Comparison of ENCODE assay signal across 8 cellular contexts in the genomic region with DNA sequence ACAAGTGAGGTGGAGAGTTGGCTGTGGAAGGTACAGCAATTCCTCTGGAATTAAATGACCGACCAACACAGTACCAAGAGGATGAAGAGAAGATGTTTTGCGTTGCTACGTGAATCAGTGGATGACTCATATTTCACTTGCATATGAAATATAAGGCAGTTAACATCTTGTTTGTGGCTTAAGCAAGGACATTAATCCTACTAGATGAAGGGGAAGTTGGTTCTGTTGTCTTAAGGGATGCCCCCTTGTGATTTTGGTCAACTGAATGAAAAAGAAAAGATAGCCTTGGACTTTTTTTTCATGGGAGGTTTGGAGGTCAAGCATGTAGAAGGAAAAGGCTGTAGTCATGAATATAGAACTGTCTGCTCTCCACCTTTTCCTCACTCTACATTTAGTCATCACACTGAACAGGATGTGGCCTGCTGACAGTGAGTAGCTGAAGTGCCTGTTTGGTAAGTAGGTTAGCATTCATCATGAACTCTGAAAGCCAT. TPM values are rescaled to one million over a fixed set of nuclear protein-coding genes. Genes with fewer than 3 reads are reported as not detected.
DNase-seq lines count a peak whose midpoint lies in the region; ATAC-seq and TF ChIP-seq lines count a peak whose summit lies in the region.

No MANE protein-coding gene starts in this region.

- peak; percentile 76 for ATAC-seq in CD8-positive, alpha-beta T cell
- ATAC-seq in HG02610 (IDR thresholded peaks at IDR 0.05; ENCODE audit: unreplicated experiment): peak; percentile 77
- peak; percentile 94 for ATAC-seq in SK-N-SH treated with all-trans-retinoic acid at 6 μM for 48 hours
- ATAC-seq in HG03039 (IDR thresholded peaks at IDR 0.05; ENCODE audit: unreplicated experiment): no peak

- no peaks in the 10 kb centered on the region for H3K27me3 ChIP-seq in CD8-positive, alpha-beta T cell (ENCODE audit: insufficient read depth, low read length)
- H3K27me3 ChIP-seq in esophagus squamous epithelium: no peaks in the 10 kb centered on the region
- H3K27me3 ChIP-seq in stomach: no peaks in the 10 kb centered on the region

- peak overlapping the region; percentile 16 for H3K27ac ChIP-seq in CD8-positive, alpha-beta T cell (ENCODE audit: low read depth, low read length)
- H3K27ac ChIP-seq in esophagus squamous epithelium (peak overlapping the region; percentile 30 to 80 (median 64)), stomach (peak overlapping the region in 1 of 5 donors; percentile 53)

- no peaks in the 10 kb centered on the region for H3K36me3 ChIP-seq in CD8-positive, alpha-beta T cell (ENCODE audit: insufficient read depth, low read length)
- H3K36me3 ChIP-seq in esophagus squamous epithelium (peaks cover 0 to 46% (median 18%) of the 10 kb centered on the region in 3 donors), stomach (peaks cover 13 to 53% (median 49%) of the 10 kb centered on the region in 4 donors)

- CTCF ChIA-PET in CD8-positive, alpha-beta T cell (lab: Charles Lee): interaction anchor here (0.7 kb wide), 1 partner anchor 30 kb away, joined by 3 read pairs; no protein-coding TSS in a partner anchor

- no peaks in the 10 kb centered on the region for H3K27me3 Mint-ChIP-seq in CD8-positive, alpha-beta T cell (ENCODE audit: low read depth)

- H3K9me3 Mint-ChIP-seq in CD8-positive, alpha-beta T cell: no peaks in the 10 kb centered on the region

- H3K27ac Mint-ChIP-seq in CD8-positive, alpha-beta T cell: peak overlapping the region; percentile 70

- no peak overlapping the region for H3K4me3 ChIP-seq in CD8-positive, alpha-beta T cell (ENCODE audit: low read depth, low read length)
- H3K4me3 ChIP-seq in esophagus squamous epithelium (no peak overlapping the region), stomach (no peak overlapping the region)

- peak in 5 of 7 experiments; percentile 7 to 37 (median 16) for DNase-seq in CD8-positive, alpha-beta T cell
- no peak for DNase-seq in esophagus squamous epithelium (lab: John Stamatoyannopoulos, UW)
- DNase-seq in stimulated activated CD4-positive, alpha-beta T cell treated with anti-CD3 and anti-CD28 coated beads, Interleukin-2, amount 100 ng/mL, for 48 hours: peak; percentile 7 to 11
- DNase-seq in stomach: no peak
- no peak for DNase-seq in UCSD-AML1 (lab: John Stamatoyannopoulos, UW; ENCODE audit: unreplicated experiment)

- POLR2A ChIA-PET in CD8-positive, alpha-beta T cell (lab: Charles Lee): interaction anchor here (0.7 kb wide), 1 partner anchor 337 kb away, joined by 3 read pairs; no protein-coding TSS in a partner anchor

- H3K36me3 Mint-ChIP-seq in CD8-positive, alpha-beta T cell: no peaks in the 10 kb centered on the region

- H3K4me1 ChIP-seq in CD8-positive, alpha-beta T cell (ENCODE audit: insufficient read depth, low read length): peaks cover 17% of the 10 kb centered on the region
- H3K4me1 ChIP-seq in esophagus squamous epithelium: peaks cover 0 to 20% (median 0%) of the 10 kb centered on the region in 3 donors
- H3K4me1 ChIP-seq in stomach: no peaks in the 10 kb centered on the region

- peaks cover 19% of the 10 kb centered on the region for H3K4me1 Mint-ChIP-seq in CD8-positive, alpha-beta T cell (ENCODE audit: low read depth)

- no peak overlapping the region for H3K4me3 Mint-ChIP-seq in CD8-positive, alpha-beta T cell

- TF ChIP-seq POLR2A in esophagus squamous epithelium (IDR thresholded peaks at IDR 0.05): no peak
- no peak for TF ChIP-seq POLR2A in stomach (IDR thresholded peaks at IDR 0.05)

- no peak for TF ChIP-seq CTCF in CD8-positive, alpha-beta T cell (IDR thresholded peaks at IDR 0.05)
- TF ChIP-seq CTCF in esophagus squamous epithelium (IDR thresholded peaks at IDR 0.05): no peak
- no peak for TF ChIP-seq CTCF in stomach (IDR thresholded peaks at IDR 0.05)

- TF ChIP-seq EP300 in stomach (IDR thresholded peaks at IDR 0.05): no peak

- H3K9me3 ChIP-seq in CD8-positive, alpha-beta T cell (ENCODE audit: low read length): no peaks in the 10 kb centered on the region
- H3K9me3 ChIP-seq in esophagus squamous epithelium: no peaks in the 10 kb centered on the region
- no peaks in the 10 kb centered on the region for H3K9me3 ChIP-seq in stomach

- WGBS in esophagus squamous epithelium, 2 donors: 21 to 46% methylated on average over 3 of the region's 3 CpGs
- WGBS in stomach, 5 donors: 55 to 79% (median 77%) methylated on average over 3 of the region's 3 CpGs

- intact Hi-C loops in CD8-positive, alpha-beta T cell (cut with DNase I, micrococcal nuclease): loop anchor here in 1 of 2 experiments (2.0 kb wide), 1 partner anchor 33 kb away; no protein-coding TSS in a partner anchor
- intact Hi-C loops in esophagus squamous epithelium (cut with DNase I) (no loop called here), stomach (cut with DNase I; ENCODE audit: low total_unique reads) (no loop called here)

TF ChIP-seq in SK-N-SH treated with all-trans-retinoic acid at 6 μM for 48 hours, 23 proteins besides CTCF, POLR2A, EP300 and RAD21:
- TF ChIP-seq ZFP30 (CRISPR knock-in tag; IDR thresholded peaks at IDR 0.05): no peak
- TF ChIP-seq SNAI2 (CRISPR knock-in tag; IDR thresholded peaks at IDR 0.05): no peak
- no peak for TF ChIP-seq ZNF70 (CRISPR knock-in tag; IDR thresholded peaks at IDR 0.05)
- no peak for TF ChIP-seq ZNF565 (CRISPR knock-in tag; conservative IDR thresholded peaks at IDR 0.05; ENCODE audit: low read depth)
- TF ChIP-seq CSDC2 (CRISPR knock-in tag; IDR thresholded peaks at IDR 0.05): no peak
- TF ChIP-seq PPARA (CRISPR knock-in tag; IDR thresholded peaks at IDR 0.05; ENCODE audit: borderline replicate concordance): no peak
- TF ChIP-seq TOX (CRISPR knock-in tag; IDR thresholded peaks at IDR 0.05; ENCODE audit: borderline replicate concordance): no peak
- TF ChIP-seq, protein P1, sequence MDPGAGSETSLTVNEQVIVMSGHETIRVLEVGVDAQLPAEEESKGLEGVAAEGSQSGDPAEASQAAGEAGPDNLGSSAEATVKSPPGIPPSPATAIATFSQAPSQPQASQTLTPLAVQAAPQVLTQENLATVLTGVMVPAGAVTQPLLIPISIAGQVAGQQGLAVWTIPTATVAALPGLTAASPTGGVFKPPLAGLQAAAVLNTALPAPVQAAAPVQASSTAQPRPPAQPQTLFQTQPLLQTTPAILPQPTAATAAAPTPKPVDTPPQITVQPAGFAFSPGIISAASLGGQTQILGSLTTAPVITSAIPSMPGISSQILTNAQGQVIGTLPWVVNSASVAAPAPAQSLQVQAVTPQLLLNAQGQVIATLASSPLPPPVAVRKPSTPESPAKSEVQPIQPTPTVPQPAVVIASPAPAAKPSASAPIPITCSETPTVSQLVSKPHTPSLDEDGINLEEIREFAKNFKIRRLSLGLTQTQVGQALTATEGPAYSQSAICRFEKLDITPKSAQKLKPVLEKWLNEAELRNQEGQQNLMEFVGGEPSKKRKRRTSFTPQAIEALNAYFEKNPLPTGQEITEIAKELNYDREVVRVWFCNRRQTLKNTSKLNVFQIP (CRISPR knock-in tag; IDR thresholded peaks at IDR 0.05; ENCODE audit: borderline replicate concordance, low read depth): no peak
- TF ChIP-seq GLIS3 (CRISPR knock-in tag; IDR thresholded peaks at IDR 0.05): no peak
- no peak for TF ChIP-seq TCF4 (CRISPR knock-in tag; IDR thresholded peaks at IDR 0.05; ENCODE audit: borderline replicate concordance)
- no peak for TF ChIP-seq ISL1 (CRISPR knock-in tag; IDR thresholded peaks at IDR 0.05)
- TF ChIP-seq, protein P2, sequence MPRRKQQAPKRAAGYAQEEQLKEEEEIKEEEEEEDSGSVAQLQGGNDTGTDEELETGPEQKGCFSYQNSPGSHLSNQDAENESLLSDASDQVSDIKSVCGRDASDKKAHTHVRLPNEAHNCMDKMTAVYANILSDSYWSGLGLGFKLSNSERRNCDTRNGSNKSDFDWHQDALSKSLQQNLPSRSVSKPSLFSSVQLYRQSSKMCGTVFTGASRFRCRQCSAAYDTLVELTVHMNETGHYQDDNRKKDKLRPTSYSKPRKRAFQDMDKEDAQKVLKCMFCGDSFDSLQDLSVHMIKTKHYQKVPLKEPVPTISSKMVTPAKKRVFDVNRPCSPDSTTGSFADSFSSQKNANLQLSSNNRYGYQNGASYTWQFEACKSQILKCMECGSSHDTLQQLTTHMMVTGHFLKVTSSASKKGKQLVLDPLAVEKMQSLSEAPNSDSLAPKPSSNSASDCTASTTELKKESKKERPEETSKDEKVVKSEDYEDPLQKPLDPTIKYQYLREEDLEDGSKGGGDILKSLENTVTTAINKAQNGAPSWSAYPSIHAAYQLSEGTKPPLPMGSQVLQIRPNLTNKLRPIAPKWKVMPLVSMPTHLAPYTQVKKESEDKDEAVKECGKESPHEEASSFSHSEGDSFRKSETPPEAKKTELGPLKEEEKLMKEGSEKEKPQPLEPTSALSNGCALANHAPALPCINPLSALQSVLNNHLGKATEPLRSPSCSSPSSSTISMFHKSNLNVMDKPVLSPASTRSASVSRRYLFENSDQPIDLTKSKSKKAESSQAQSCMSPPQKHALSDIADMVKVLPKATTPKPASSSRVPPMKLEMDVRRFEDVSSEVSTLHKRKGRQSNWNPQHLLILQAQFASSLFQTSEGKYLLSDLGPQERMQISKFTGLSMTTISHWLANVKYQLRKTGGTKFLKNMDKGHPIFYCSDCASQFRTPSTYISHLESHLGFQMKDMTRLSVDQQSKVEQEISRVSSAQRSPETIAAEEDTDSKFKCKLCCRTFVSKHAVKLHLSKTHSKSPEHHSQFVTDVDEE (CRISPR knock-in tag; IDR thresholded peaks at IDR 0.05): no peak
- TF ChIP-seq RARB (CRISPR knock-in tag; IDR thresholded peaks at IDR 0.05): no peak
- no peak for TF ChIP-seq PATZ1 (CRISPR knock-in tag; IDR thresholded peaks at IDR 0.05; ENCODE audit: borderline replicate concordance)
TF ChIP-seq in SK-N-SH treated with all-trans-retinoic acid at 6 μM for 48 hours: peak in this region for 0.

RNA-seq across cellular contexts. Expression of gene VLDLR, which starts 33.9 kb away (rescaled TPM):
- under 1 TPM in 1 of 2 experiments, not detected in 1; 0.22 TPM for total RNA-seq in CD8-positive, alpha-beta T cell
- total RNA-seq in esophagus squamous epithelium: 10 to 100 TPM; 12.4 to 20.2 (median 15.7) TPM
- total RNA-seq in stomach: 100 to 1,000 TPM in 1 of 5 donors, 10 to 100 TPM in 2, 1 to 10 TPM in 2; 3.2 to 110 (median 21.3) TPM
- polyA plus RNA-seq in stomach: 1 to 10 TPM; 2.1 to 7.0 (median 2.8) TPM

Comparison
In these comparisons a context has a peak if more than half of its experiments do, and no peak if none do; other contexts are left out.
1. DNase-seq: peak in CD8-positive, alpha-beta T cell (5 of 7) and stimulated activated CD4-positive, alpha-beta T cell treated with anti-CD3 and anti-CD28 coated beads, Interleukin-2, amount 100 ng/mL, for 48 hours (2 of 2); none in esophagus squamous epithelium (single experiment), stomach (single experiment) and UCSD-AML1 (single experiment).